ENCODE assay signal across 1 cellular context in genomic region chr1:221998781-221999180, GRCh38.
TF ChIP-seq lines count a peak whose summit lies in the region.

No MANE protein-coding gene starts in this region.

TF ChIP-seq in H1, 55 proteins besides CTCF, POLR2A, EP300 and RAD21 (continued from another document):
- TF ChIP-seq ATF3 (IDR thresholded peaks at IDR 0.05; ENCODE audit: insufficient read depth, low read depth, low read length): no peak
- TF ChIP-seq CHD7 (IDR thresholded peaks at IDR 0.05; ENCODE audit: insufficient replicate concordance, low read length): no peak
- TF ChIP-seq RFX5 (IDR thresholded peaks at IDR 0.05; ENCODE audit: borderline replicate concordance, low read depth, low read length): no peak
